In the genomic region with DNA sequence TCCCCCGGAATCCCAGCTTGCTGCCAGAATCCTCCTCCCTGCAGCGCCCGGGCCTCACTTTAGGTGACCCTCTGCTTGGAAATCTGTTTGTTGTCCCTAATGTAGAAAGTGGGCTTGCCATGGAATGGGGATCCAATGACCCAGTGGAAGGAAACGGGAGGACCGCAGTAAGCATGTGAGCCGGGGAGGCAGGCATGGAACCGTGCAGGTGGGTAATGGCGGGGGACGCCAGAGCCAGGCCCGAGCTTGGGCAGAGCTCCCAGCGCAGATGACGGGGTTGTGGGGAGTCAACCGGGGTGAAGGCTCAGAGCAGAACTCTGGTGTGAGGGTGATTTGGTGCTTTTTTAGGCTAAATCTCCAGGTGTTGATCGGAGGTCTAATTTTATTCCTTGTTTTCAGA, we compare ENCODE assay signal across 20 cellular contexts.
DNase-seq lines count a peak whose midpoint lies in the region; ATAC-seq and TF ChIP-seq lines count a peak whose summit lies in the region.
"Had no signal": no experiment of that assay in that cellular context is flagged by ENCODE, and none has a peak within 500 bp of the region (broad histone marks: within the 10 kb centered on the region; RNA-seq: fewer than 3 reads in every experiment).

No MANE protein-coding gene starts in this region.

- H3K9me3 ChIP-seq in endodermal cell (ENCODE audit: control insufficient read depth, low read length) = no peaks in the 10 kb centered on the region
- peaks cover 0 to 12% of the 10 kb centered on the region in 2 donors for H3K9me3 ChIP-seq in neuronal stem cell (replicated peaks in 1 of 2; ENCODE audit: control insufficient read depth in 2 of 2, insufficient read depth in 1 of 2, low read depth in 1 of 2, low read length in 2 of 2)
- H3K9me3 ChIP-seq in upper lobe of right lung = no peaks in the 10 kb centered on the region
- H3K9me3 ChIP-seq: A549, Caco-2 had no signal

- no peaks in the 10 kb centered on the region for H3K27me3 ChIP-seq in endodermal cell (ENCODE audit: control insufficient read depth, insufficient read depth, low read length, poor library complexity, severe bottlenecking)
- no peaks in the 10 kb centered on the region for H3K27me3 ChIP-seq in neuronal stem cell (ENCODE audit: control insufficient read depth in 3 of 3, insufficient read depth in 3 of 3, low read depth in 1 of 3, low read length in 3 of 3)
- no peaks in the 10 kb centered on the region for H3K27me3 ChIP-seq in upper lobe of right lung
- H3K27me3 ChIP-seq: BLaER1 treated with 17β-estradiol and CSF1 and Interleukin-3, amounts not matched to agents 10 nM and 100 nM had no signal

- peak overlapping the region; percentile 94 for H2AK5ac ChIP-seq in neuronal stem cell (ENCODE audit: low read depth, low read length)

- no peaks in the 10 kb centered on the region for H3K36me3 Mint-ChIP-seq in activated naive CD8-positive, alpha-beta T cell treated with anti-CD3 and anti-CD28 coated beads for 36 hours
- H3K36me3 Mint-ChIP-seq in activated naive CD8-positive, alpha-beta T cell treated with anti-CD3 and anti-CD28 coated beads, Interleukin-2, amount 50 U/mL, for 24 hours (ENCODE audit: low read depth) = no peaks in the 10 kb centered on the region
- H3K36me3 Mint-ChIP-seq in endodermal cell (ENCODE audit: low read depth) = no peaks in the 10 kb centered on the region
- H3K36me3 Mint-ChIP-seq in activated naive CD4-positive, alpha-beta T cell treated with anti-CD3 and anti-CD28 coated beads, Interleukin-2, amount 50 U/mL, for 72 hours = no peaks in the 10 kb centered on the region
- H3K36me3 Mint-ChIP-seq: CD8-positive, alpha-beta T cell had no signal

- H3K27ac ChIP-seq in endodermal cell (ENCODE audit: low read depth, low read length) = no peak overlapping the region
- H3K27ac ChIP-seq in neuronal stem cell (replicated peaks; ENCODE audit: low read length) = no peak overlapping the region
- no peak overlapping the region for H3K27ac ChIP-seq in upper lobe of right lung
- H3K27ac ChIP-seq: 22Rv1; A549; BLaER1 treated with 17β-estradiol and CSF1 and Interleukin-3, amounts not matched to agents 10 nM and 100 nM; C4-2B had no signal

- H3K4me2 ChIP-seq in neuronal stem cell (ENCODE audit: insufficient read depth, low read length, poor library complexity, severe bottlenecking) = no peak overlapping the region
- H3K4me2 ChIP-seq: A549; BLaER1 treated with 17β-estradiol and CSF1 and Interleukin-3, amounts not matched to agents 10 nM and 100 nM had no signal

- no peaks in the 10 kb centered on the region for H3K9me3 Mint-ChIP-seq in activated naive CD8-positive, alpha-beta T cell treated with anti-CD3 and anti-CD28 coated beads for 36 hours
- H3K9me3 Mint-ChIP-seq in activated naive CD8-positive, alpha-beta T cell treated with anti-CD3 and anti-CD28 coated beads, Interleukin-2, amount 50 U/mL, for 24 hours = peaks cover 6% of the 10 kb centered on the region
- no peaks in the 10 kb centered on the region for H3K9me3 Mint-ChIP-seq in endodermal cell
- peaks cover 0 to 4% of the 10 kb centered on the region in 2 donors for H3K9me3 Mint-ChIP-seq in activated naive CD4-positive, alpha-beta T cell treated with anti-CD3 and anti-CD28 coated beads, Interleukin-2, amount 50 U/mL, for 72 hours
- H3K9me3 Mint-ChIP-seq: CD4-positive, alpha-beta T cell; CD8-positive, alpha-beta T cell had no signal

- no peak overlapping the region for H3K9ac ChIP-seq in endodermal cell (ENCODE audit: extremely low read depth, low read length, poor library complexity, severe bottlenecking)
- no peak overlapping the region for H3K9ac ChIP-seq in neuronal stem cell (ENCODE audit: low read depth, low read length, poor library complexity)
- H3K9ac ChIP-seq: BLaER1 treated with 17β-estradiol and CSF1 and Interleukin-3, amounts not matched to agents 10 nM and 100 nM had no signal

- H3K18ac ChIP-seq in neuronal stem cell (ENCODE audit: low read length) = peak overlapping the region; percentile 15

- no peak overlapping the region for H2BK120ac ChIP-seq in neuronal stem cell (ENCODE audit: low read depth, low read length)

- H3K36me3 ChIP-seq in endodermal cell (ENCODE audit: control insufficient read depth, insufficient read depth, low read length) (no peaks in the 10 kb centered on the region), neuronal stem cell (replicated peaks in 1 of 2; ENCODE audit: control insufficient read depth in 2 of 2, insufficient read depth in 2 of 2, low read length in 2 of 2) (no peaks in the 10 kb centered on the region), upper lobe of right lung (no peaks in the 10 kb centered on the region)
- H3K36me3 ChIP-seq: BLaER1 treated with 17β-estradiol and CSF1 and Interleukin-3, amounts not matched to agents 10 nM and 100 nM had no signal

- DNase-seq in activated naive CD8-positive, alpha-beta T cell treated with anti-CD3 and anti-CD28 coated beads for 36 hours = no peak
- no peak for DNase-seq in activated naive CD8-positive, alpha-beta T cell treated with anti-CD3 and anti-CD28 coated beads, Interleukin-2, amount 50 U/mL, for 24 hours
- DNase-seq in endodermal cell = peak; percentile 33
- DNase-seq in neuronal stem cell (ENCODE audit: low spot score) = no peak
- no peak for DNase-seq in activated naive CD4-positive, alpha-beta T cell treated with anti-CD3 and anti-CD28 coated beads, Interleukin-2, amount 50 U/mL, for 72 hours (ENCODE audit: low spot score in 2 of 2)
- DNase-seq in upper lobe of right lung = no peak
- DNase-seq: AML-193; Caco-2; Calu3; CD4-positive, alpha-beta T cell; CD8-positive, alpha-beta T cell; DND-41; EL; GDM1 had no signal

- no peaks in the 10 kb centered on the region for H3K79me1 ChIP-seq in neuronal stem cell (ENCODE audit: low read depth, low read length)

- peak overlapping the region; percentile 32 for H3K23ac ChIP-seq in neuronal stem cell (ENCODE audit: low read depth, low read length, poor library complexity)

- no peaks in the 10 kb centered on the region for H3K4me1 Mint-ChIP-seq in activated naive CD8-positive, alpha-beta T cell treated with anti-CD3 and anti-CD28 coated beads for 36 hours
- H3K4me1 Mint-ChIP-seq in activated naive CD8-positive, alpha-beta T cell treated with anti-CD3 and anti-CD28 coated beads, Interleukin-2, amount 50 U/mL, for 24 hours = peaks cover 4% of the 10 kb centered on the region
- H3K4me1 Mint-ChIP-seq in endodermal cell = no peaks in the 10 kb centered on the region
- H3K4me1 Mint-ChIP-seq: B cell had no signal

- intact Hi-C loops in upper lobe of right lung (cut with DNase I) = no loop called here

- no peak overlapping the region for H2AFZ ChIP-seq in neuronal stem cell (ENCODE audit: low read length)

- peaks cover 7% of the 10 kb centered on the region for H3K27me3 Mint-ChIP-seq in activated naive CD8-positive, alpha-beta T cell treated with anti-CD3 and anti-CD28 coated beads for 36 hours
- no peaks in the 10 kb centered on the region for H3K27me3 Mint-ChIP-seq in activated naive CD8-positive, alpha-beta T cell treated with anti-CD3 and anti-CD28 coated beads, Interleukin-2, amount 50 U/mL, for 24 hours
- peaks cover 2% of the 10 kb centered on the region for H3K27me3 Mint-ChIP-seq in endodermal cell (ENCODE audit: insufficient read depth)
- H3K27me3 Mint-ChIP-seq: B cell had no signal

- H3K27ac Mint-ChIP-seq in activated naive CD8-positive, alpha-beta T cell treated with anti-CD3 and anti-CD28 coated beads for 36 hours = peak overlapping the region; percentile 56
- H3K27ac Mint-ChIP-seq in activated naive CD8-positive, alpha-beta T cell treated with anti-CD3 and anti-CD28 coated beads, Interleukin-2, amount 50 U/mL, for 24 hours = no peak overlapping the region
- H3K27ac Mint-ChIP-seq in endodermal cell = no peak overlapping the region
- peak overlapping the region in 1 of 2 donors; percentile 46 for H3K27ac Mint-ChIP-seq in activated naive CD4-positive, alpha-beta T cell treated with anti-CD3 and anti-CD28 coated beads, Interleukin-2, amount 50 U/mL, for 72 hours
- H3K27ac Mint-ChIP-seq: B cell; CD4-positive, alpha-beta T cell; CD8-positive, alpha-beta T cell had no signal

- H2BK15ac ChIP-seq in neuronal stem cell (ENCODE audit: low read length) = no peak overlapping the region

- 93 to 100% methylated on average over 9 to 14 of the region's 14 CpGs for WGBS in endodermal cell (ENCODE audit: insufficient coverage in 1 of 2, insufficient read length in 1 of 2), 2 experiments
- no CpG with 5 or more reads among the region's 14 CpGs for WGBS in neuronal stem cell (ENCODE audit: extremely low coverage in 2 of 2, insufficient read length in 2 of 2, insufficient replicate concordance in 1 of 2), 2 donors

- no peak overlapping the region for H4K91ac ChIP-seq in neuronal stem cell (ENCODE audit: low read depth, low read length, poor library complexity)

- no peak for ATAC-seq in activated naive CD8-positive, alpha-beta T cell treated with anti-CD3 and anti-CD28 coated beads, Interleukin-2, amount 50 U/mL, for 24 hours
- ATAC-seq in activated naive CD4-positive, alpha-beta T cell treated with anti-CD3 and anti-CD28 coated beads, Interleukin-2, amount 50 U/mL, for 72 hours = no peak
- ATAC-seq in upper lobe of right lung = no peak
- ATAC-seq: A549; CD8-positive, alpha-beta T cell; GM12878 had no signal

- H2BK5ac ChIP-seq in neuronal stem cell (ENCODE audit: low read length) = no peak overlapping the region

- TF ChIP-seq CTCF in endodermal cell (conservative IDR thresholded peaks at IDR 0.05) (no peak), upper lobe of right lung (IDR thresholded peaks at IDR 0.05) (no peak)

- no peak overlapping the region for H3K4me3 ChIP-seq in endodermal cell (ENCODE audit: low read length)
- no peak overlapping the region for H3K4me3 ChIP-seq in neuronal stem cell (ENCODE audit: low read length in 2 of 2)
- H3K4me3 ChIP-seq in upper lobe of right lung = no peak overlapping the region
- H3K4me3 ChIP-seq: A549; BLaER1 treated with 17β-estradiol and CSF1 and Interleukin-3, amounts not matched to agents 10 nM and 100 nM; GM12878 had no signal

- H3K4me3 Mint-ChIP-seq in activated naive CD8-positive, alpha-beta T cell treated with anti-CD3 and anti-CD28 coated beads for 36 hours = no peak overlapping the region
- no peak overlapping the region for H3K4me3 Mint-ChIP-seq in activated naive CD8-positive, alpha-beta T cell treated with anti-CD3 and anti-CD28 coated beads, Interleukin-2, amount 50 U/mL, for 24 hours
- H3K4me3 Mint-ChIP-seq in endodermal cell = no peak overlapping the region
- H3K4me3 Mint-ChIP-seq: B cell; CD4-positive, alpha-beta T cell; CD8-positive, alpha-beta T cell had no signal

- no peak overlapping the region for H3K4ac ChIP-seq in neuronal stem cell (ENCODE audit: low read length)

- no peak overlapping the region for H3K14ac ChIP-seq in neuronal stem cell (ENCODE audit: low read length)

- H4K8ac ChIP-seq in neuronal stem cell (ENCODE audit: low read depth, low read length) = no peak overlapping the region

- no peaks in the 10 kb centered on the region for H3K4me1 ChIP-seq in endodermal cell (ENCODE audit: control insufficient read depth, insufficient read depth, low read length)
- H3K4me1 ChIP-seq in neuronal stem cell (ENCODE audit: control insufficient read depth in 2 of 2, insufficient read depth in 1 of 2, low read depth in 1 of 2, low read length in 2 of 2) = peaks cover 0 to 5% of the 10 kb centered on the region in 2 donors
- H3K4me1 ChIP-seq in upper lobe of right lung = no peaks in the 10 kb centered on the region
- H3K4me1 ChIP-seq: A549; BLaER1 treated with 17β-estradiol and CSF1 and Interleukin-3, amounts not matched to agents 10 nM and 100 nM; Caco-2 had no signal

- H2BK12ac ChIP-seq in neuronal stem cell (ENCODE audit: low read length) = no peak overlapping the region
